1 cellular context compared by ENCODE assay signal in genomic region chr11:120432056-120433018, GRCh38.
TF ChIP-seq lines count a peak whose summit lies in the region.

No MANE protein-coding gene starts in this region.

TF ChIP-seq in K562, 482 proteins besides CTCF, POLR2A, EP300 and RAD21 (continued from another document):
- TF ChIP-seq, protein P1, sequence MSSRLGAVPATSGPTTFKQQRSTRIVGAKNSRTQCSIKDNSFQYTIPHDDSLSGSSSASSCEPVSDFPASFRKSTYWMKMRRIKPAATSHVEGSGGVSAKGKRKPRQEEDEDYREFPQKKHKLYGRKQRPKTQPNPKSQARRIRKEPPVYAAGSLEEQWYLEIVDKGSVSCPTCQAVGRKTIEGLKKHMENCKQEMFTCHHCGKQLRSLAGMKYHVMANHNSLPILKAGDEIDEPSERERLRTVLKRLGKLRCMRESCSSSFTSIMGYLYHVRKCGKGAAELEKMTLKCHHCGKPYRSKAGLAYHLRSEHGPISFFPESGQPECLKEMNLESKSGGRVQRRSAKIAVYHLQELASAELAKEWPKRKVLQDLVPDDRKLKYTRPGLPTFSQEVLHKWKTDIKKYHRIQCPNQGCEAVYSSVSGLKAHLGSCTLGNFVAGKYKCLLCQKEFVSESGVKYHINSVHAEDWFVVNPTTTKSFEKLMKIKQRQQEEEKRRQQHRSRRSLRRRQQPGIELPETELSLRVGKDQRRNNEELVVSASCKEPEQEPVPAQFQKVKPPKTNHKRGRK (tag; IDR thresholded peaks at IDR 0.05) = no peak
- no peak for TF ChIP-seq POLR2H (tag; IDR thresholded peaks at IDR 0.05; ENCODE audit: low read depth)
- TF ChIP-seq GTF2F1 (IDR thresholded peaks at IDR 0.05; ENCODE audit: low read depth, low read length) = no peak
- no peak for TF ChIP-seq ZEB2 (IDR thresholded peaks at IDR 0.05)
- no peak for TF ChIP-seq ZNF79 (CRISPR knock-in tag; IDR thresholded peaks at IDR 0.05; ENCODE audit: low read depth)
- TF ChIP-seq ZNF134 (CRISPR knock-in tag; conservative IDR thresholded peaks at IDR 0.05) = no peak
- no peak for TF ChIP-seq NFE2L1 (tag; IDR thresholded peaks at IDR 0.05; ENCODE audit: borderline replicate concordance, low read depth)
- TF ChIP-seq ZNF583 (CRISPR knock-in tag; IDR thresholded peaks at IDR 0.05) = no peak
- TF ChIP-seq, protein P2, sequence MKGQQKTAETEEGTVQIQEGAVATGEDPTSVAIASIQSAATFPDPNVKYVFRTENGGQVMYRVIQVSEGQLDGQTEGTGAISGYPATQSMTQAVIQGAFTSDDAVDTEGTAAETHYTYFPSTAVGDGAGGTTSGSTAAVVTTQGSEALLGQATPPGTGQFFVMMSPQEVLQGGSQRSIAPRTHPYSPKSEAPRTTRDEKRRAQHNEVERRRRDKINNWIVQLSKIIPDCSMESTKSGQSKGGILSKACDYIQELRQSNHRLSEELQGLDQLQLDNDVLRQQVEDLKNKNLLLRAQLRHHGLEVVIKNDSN (CRISPR knock-in tag; IDR thresholded peaks at IDR 0.05) = no peak
- TF ChIP-seq JUN (IDR thresholded peaks at IDR 0.05; ENCODE audit: borderline replicate concordance, low read depth, low read length) = peak; percentile 83; the same call in 1 of the 2 replicates
- TF ChIP-seq JUN (CRISPR knock-in tag; IDR thresholded peaks at IDR 0.05; ENCODE audit: borderline replicate concordance) = no peak
- TF ChIP-seq, protein P3, sequence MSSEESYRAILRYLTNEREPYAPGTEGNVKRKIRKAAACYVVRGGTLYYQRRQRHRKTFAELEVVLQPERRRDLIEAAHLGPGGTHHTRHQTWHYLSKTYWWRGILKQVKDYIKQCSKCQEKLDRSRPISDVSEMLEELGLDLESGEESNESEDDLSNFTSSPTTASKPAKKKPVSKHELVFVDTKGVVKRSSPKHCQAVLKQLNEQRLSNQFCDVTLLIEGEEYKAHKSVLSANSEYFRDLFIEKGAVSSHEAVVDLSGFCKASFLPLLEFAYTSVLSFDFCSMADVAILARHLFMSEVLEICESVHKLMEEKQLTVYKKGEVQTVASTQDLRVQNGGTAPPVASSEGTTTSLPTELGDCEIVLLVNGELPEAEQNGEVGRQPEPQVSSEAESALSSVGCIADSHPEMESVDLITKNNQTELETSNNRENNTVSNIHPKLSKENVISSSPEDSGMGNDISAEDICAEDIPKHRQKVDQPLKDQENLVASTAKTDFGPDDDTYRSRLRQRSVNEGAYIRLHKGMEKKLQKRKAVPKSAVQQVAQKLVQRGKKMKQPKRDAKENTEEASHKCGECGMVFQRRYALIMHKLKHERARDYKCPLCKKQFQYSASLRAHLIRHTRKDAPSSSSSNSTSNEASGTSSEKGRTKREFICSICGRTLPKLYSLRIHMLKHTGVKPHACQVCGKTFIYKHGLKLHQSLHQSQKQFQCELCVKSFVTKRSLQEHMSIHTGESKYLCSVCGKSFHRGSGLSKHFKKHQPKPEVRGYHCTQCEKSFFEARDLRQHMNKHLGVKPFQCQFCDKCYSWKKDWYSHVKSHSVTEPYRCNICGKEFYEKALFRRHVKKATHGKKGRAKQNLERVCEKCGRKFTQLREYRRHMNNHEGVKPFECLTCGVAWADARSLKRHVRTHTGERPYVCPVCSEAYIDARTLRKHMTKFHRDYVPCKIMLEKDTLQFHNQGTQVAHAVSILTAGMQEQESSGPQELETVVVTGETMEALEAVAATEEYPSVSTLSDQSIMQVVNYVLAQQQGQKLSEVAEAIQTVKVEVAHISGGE (CRISPR knock-in tag; IDR thresholded peaks at IDR 0.05) = no peak
- no peak for TF ChIP-seq HIVEP1 (CRISPR knock-in tag; IDR thresholded peaks at IDR 0.05)
- no peak for TF ChIP-seq RUNX1 (IDR thresholded peaks at IDR 0.05; ENCODE audit: low read depth)
- TF ChIP-seq CREM (IDR thresholded peaks at IDR 0.05; ENCODE audit: low read depth) = 0 out of 2 replicates have a peak, but pooled peaks have one; percentile 20
- TF ChIP-seq CBX8 (IDR thresholded peaks at IDR 0.05; ENCODE audit: borderline replicate concordance, extremely low read depth, low read depth, low read length, poor library complexity, severe bottlenecking) = no peak
- no peak for TF ChIP-seq MBD1 (CRISPR knock-in tag; IDR thresholded peaks at IDR 0.05)
- TF ChIP-seq MECOM (CRISPR knock-in tag; IDR thresholded peaks at IDR 0.05) = no peak
- no peak for TF ChIP-seq ZFX (CRISPR knock-in tag; IDR thresholded peaks at IDR 0.05)
- TF ChIP-seq TEAD4 (IDR thresholded peaks at IDR 0.05; ENCODE audit: low read length) = peak; percentile 55; the same call in 1 of the 2 replicates
- TF ChIP-seq TEAD4 (CRISPR knock-in tag; IDR thresholded peaks at IDR 0.05; ENCODE audit: borderline replicate concordance) = no peak
- peak; percentile 76 to 79 for TF ChIP-seq KDM1A (IDR thresholded peaks at IDR 0.05)
- peak; percentile 78 for TF ChIP-seq ARID1B (IDR thresholded peaks at IDR 0.05)
- no peak for TF ChIP-seq ZNF586 (CRISPR knock-in tag; conservative IDR thresholded peaks at IDR 0.05)
- TF ChIP-seq, protein P4, sequence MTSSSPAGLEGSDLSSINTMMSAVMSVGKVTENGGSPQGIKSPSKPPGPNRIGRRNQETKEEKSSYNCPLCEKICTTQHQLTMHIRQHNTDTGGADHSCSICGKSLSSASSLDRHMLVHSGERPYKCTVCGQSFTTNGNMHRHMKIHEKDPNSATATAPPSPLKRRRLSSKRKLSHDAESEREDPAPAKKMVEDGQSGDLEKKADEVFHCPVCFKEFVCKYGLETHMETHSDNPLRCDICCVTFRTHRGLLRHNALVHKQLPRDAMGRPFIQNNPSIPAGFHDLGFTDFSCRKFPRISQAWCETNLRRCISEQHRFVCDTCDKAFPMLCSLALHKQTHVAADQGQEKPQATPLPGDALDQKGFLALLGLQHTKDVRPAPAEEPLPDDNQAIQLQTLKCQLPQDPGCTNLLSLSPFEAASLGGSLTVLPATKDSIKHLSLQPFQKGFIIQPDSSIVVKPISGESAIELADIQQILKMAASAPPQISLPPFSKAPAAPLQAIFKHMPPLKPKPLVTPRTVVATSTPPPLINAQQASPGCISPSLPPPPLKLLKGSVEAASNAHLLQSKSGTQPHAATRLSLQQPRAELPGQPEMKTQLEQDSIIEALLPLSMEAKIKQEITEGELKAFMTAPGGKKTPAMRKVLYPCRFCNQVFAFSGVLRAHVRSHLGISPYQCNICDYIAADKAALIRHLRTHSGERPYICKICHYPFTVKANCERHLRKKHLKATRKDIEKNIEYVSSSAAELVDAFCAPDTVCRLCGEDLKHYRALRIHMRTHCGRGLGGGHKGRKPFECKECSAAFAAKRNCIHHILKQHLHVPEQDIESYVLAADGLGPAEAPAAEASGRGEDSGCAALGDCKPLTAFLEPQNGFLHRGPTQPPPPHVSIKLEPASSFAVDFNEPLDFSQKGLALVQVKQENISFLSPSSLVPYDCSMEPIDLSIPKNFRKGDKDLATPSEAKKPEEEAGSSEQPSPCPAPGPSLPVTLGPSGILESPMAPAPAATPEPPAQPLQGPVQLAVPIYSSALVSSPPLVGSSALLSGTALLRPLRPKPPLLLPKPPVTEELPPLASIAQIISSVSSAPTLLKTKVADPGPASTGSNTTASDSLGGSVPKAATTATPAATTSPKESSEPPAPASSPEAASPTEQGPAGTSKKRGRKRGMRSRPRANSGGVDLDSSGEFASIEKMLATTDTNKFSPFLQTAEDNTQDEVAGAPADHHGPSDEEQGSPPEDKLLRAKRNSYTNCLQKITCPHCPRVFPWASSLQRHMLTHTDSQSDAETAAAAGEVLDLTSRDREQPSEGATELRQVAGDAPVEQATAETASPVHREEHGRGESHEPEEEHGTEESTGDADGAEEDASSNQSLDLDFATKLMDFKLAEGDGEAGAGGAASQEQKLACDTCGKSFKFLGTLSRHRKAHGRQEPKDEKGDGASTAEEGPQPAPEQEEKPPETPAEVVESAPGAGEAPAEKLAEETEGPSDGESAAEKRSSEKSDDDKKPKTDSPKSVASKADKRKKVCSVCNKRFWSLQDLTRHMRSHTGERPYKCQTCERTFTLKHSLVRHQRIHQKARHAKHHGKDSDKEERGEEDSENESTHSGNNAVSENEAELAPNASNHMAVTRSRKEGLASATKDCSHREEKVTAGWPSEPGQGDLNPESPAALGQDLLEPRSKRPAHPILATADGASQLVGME (CRISPR knock-in tag; IDR thresholded peaks at IDR 0.05) = no peak
- peak in 1 of 2 experiments; percentile 58; a peak in 1 of 4 replicates for TF ChIP-seq RCOR1 (IDR thresholded peaks at IDR 0.05; ENCODE audit: borderline replicate concordance in 1 of 2, low read depth in 2 of 2, low read length in 2 of 2)
- no peak for TF ChIP-seq NCOR1 (IDR thresholded peaks at IDR 0.05)
- no peak for TF ChIP-seq ERF (CRISPR knock-in tag; IDR thresholded peaks at IDR 0.05)
- TF ChIP-seq NONO (IDR thresholded peaks at IDR 0.05; ENCODE audit: low read depth in 2 of 2, low read length in 1 of 2) = no peak
- TF ChIP-seq CEBPG (CRISPR knock-in tag; IDR thresholded peaks at IDR 0.05) = no peak
- TF ChIP-seq CEBPG (tag; conservative IDR thresholded peaks at IDR 0.05 in 1 of 2, IDR thresholded peaks at IDR 0.05 in 1 of 2) = peak in 1 of 2 experiments; percentile 88; a peak in 2 of 4 replicates
- no peak for TF ChIP-seq POU5F1 (IDR thresholded peaks at IDR 0.05; ENCODE audit: borderline replicate concordance, low read depth, low read length, partially characterized antibody)
- no peak for TF ChIP-seq NEUROD1 (IDR thresholded peaks at IDR 0.05; ENCODE audit: borderline replicate concordance, low read depth, low read length, partially characterized antibody)
- no peak for TF ChIP-seq POLR2B (IDR thresholded peaks at IDR 0.05; ENCODE audit: low read depth, partially characterized antibody)
- peak; percentile 80 for TF ChIP-seq ATF3 (IDR thresholded peaks at IDR 0.05)
- no peak for TF ChIP-seq ATF3 (CRISPR knock-in tag; conservative IDR thresholded peaks at IDR 0.05)
- TF ChIP-seq GABPA (tag; conservative IDR thresholded peaks at IDR 0.05; ENCODE audit: low read depth) = no peak
- no peak for TF ChIP-seq CHAMP1 (IDR thresholded peaks at IDR 0.05)
- TF ChIP-seq MAFK (IDR thresholded peaks at IDR 0.05; ENCODE audit: low read length) = no peak
- TF ChIP-seq ZSCAN29 (IDR thresholded peaks at IDR 0.05) = no peak
- no peak for TF ChIP-seq MTA3 (IDR thresholded peaks at IDR 0.05; ENCODE audit: borderline replicate concordance)
- peak; percentile 31; the same call in 1 of the 2 replicates for TF ChIP-seq ESRRA (IDR thresholded peaks at IDR 0.05; ENCODE audit: borderline replicate concordance, low read depth)
- no peak for TF ChIP-seq HMG20B (CRISPR knock-in tag; IDR thresholded peaks at IDR 0.05)
- TF ChIP-seq ZNF274 (IDR thresholded peaks at IDR 0.05; ENCODE audit: borderline replicate concordance, low read depth, low read length) = no peak
- TF ChIP-seq SUPT5H (IDR thresholded peaks at IDR 0.05) = no peak
- no peak for TF ChIP-seq THRAP3 (IDR thresholded peaks at IDR 0.05; ENCODE audit: borderline replicate concordance)
- TF ChIP-seq FOSL1 (tag; conservative IDR thresholded peaks at IDR 0.05) = peak; percentile 100
- no peak for TF ChIP-seq SAFB2 (IDR thresholded peaks at IDR 0.05; ENCODE audit: borderline replicate concordance, low read depth, low read length, severe bottlenecking)
- TF ChIP-seq U2AF1 (optimal IDR thresholded peaks at IDR 0.05; ENCODE audit: low read depth, low read length) = no peak
- no peak for TF ChIP-seq CCAR2 (IDR thresholded peaks at IDR 0.05; ENCODE audit: low read depth, low read length)
- TF ChIP-seq DPF2 (IDR thresholded peaks at IDR 0.05) = 0 out of 2 replicates have a peak, but pooled peaks have one; percentile 40
- TF ChIP-seq HDAC1 (IDR thresholded peaks at IDR 0.05) = no peak
- TF ChIP-seq, protein P5, sequence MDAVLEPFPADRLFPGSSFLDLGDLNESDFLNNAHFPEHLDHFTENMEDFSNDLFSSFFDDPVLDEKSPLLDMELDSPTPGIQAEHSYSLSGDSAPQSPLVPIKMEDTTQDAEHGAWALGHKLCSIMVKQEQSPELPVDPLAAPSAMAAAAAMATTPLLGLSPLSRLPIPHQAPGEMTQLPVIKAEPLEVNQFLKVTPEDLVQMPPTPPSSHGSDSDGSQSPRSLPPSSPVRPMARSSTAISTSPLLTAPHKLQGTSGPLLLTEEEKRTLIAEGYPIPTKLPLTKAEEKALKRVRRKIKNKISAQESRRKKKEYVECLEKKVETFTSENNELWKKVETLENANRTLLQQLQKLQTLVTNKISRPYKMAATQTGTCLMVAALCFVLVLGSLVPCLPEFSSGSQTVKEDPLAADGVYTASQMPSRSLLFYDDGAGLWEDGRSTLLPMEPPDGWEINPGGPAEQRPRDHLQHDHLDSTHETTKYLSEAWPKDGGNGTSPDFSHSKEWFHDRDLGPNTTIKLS (IDR thresholded peaks at IDR 0.05; ENCODE audit: borderline replicate concordance, low read depth) = no peak
- TF ChIP-seq ARHGAP35 (IDR thresholded peaks at IDR 0.05; ENCODE audit: partially characterized antibody) = no peak
